ENCODE assay signal across 30 cellular contexts in genomic region chr19:12232961-12233360, GRCh38.
"Had no signal": no experiment of that assay in that cellular context is flagged by ENCODE, and none has a peak within 500 bp of the region (broad histone marks: within the 10 kb centered on the region; RNA-seq: fewer than 3 reads in every experiment).

No MANE protein-coding gene starts in this region.

- H3K27ac ChIP-seq: adrenal gland, body of pancreas, esophagus muscularis mucosa, foreskin keratinocyte, gastrocnemius medialis had no signal

- DNase-seq: activated CD4-positive, alpha-beta memory T cell treated with anti-CD3 and anti-CD28 coated beads, Interleukin-2, amount 10 ng/mL, durations not matched to agents 7 days and 5 days; activated CD4-positive, alpha-beta T cell treated with anti-CD3 and anti-CD28 coated beads for 36 hours; activated CD4-positive, alpha-beta T cell treated with anti-CD3 and anti-CD28 coated beads, Interleukin-2, amount 10 ng/mL, durations not matched to agents 24 days and 14 days; activated CD4-positive, CD25-positive, alpha-beta regulatory T cell; activated CD4-positive, CD25-positive, alpha-beta regulatory T cell treated with anti-CD3 and anti-CD28 coated beads, Interleukin-2, amount 50 U/mL, for 72 hours; activated CD8-positive, alpha-beta memory T cell treated with anti-CD3 and anti-CD28 coated beads, Interleukin-2, amount 50 U/mL, for 48 hours; activated gamma-delta T cell; activated naive CD4-positive, alpha-beta T cell; activated naive CD4-positive, alpha-beta T cell treated with anti-CD3 and anti-CD28 coated beads, Interleukin-2, amount 50 U/mL, for 16 hours; activated naive CD8-positive, alpha-beta T cell treated with anti-CD3 and anti-CD28 coated beads for 36 hours; activated naive CD8-positive, alpha-beta T cell treated with anti-CD3 and anti-CD28 coated beads, Interleukin-2, amount 50 U/mL, for 24 hours; activated T-cell treated with anti-CD3 and anti-CD28 coated beads for 4 hours; activated T-cell treated with anti-CD3 and anti-CD28 coated beads, Interleukin-2, amount 50 U/mL, for 24 hours; activated T-cell treated with anti-CD3 and anti-CD28 coated beads, Interleukin-2, amount 50 U/mL, for 72 hours; adrenal gland; amygdala; aorta; body of pancreas; caudate nucleus; cortex of kidney; dermis blood vessel endothelial cell; effector CD4-positive, alpha-beta T cell; effector memory CD8-positive, alpha-beta T cell; erythroblast; foreskin keratinocyte; gastrocnemius medialis; T-helper 1 cell; T-helper 17 cell; T1000 had no signal

- ATAC-seq: activated CD4-positive, alpha-beta T cell treated with anti-CD3 and anti-CD28 coated beads for 36 hours; activated naive CD8-positive, alpha-beta T cell treated with anti-CD3 and anti-CD28 coated beads, Interleukin-2, amount 50 U/mL, for 24 hours; activated T-cell treated with anti-CD3 and anti-CD28 coated beads, Interleukin-2, amount 50 U/mL, for 72 hours; body of pancreas; effector memory CD8-positive, alpha-beta T cell; foreskin keratinocyte; gastrocnemius medialis; T-helper 17 cell had no signal

- H3K27me3 ChIP-seq: adrenal gland, body of pancreas, esophagus muscularis mucosa, foreskin keratinocyte, gastrocnemius medialis had no signal

- H3K9me3 ChIP-seq: adrenal gland, esophagus muscularis mucosa, gastrocnemius medialis had no signal

- H3K4me1 ChIP-seq: adrenal gland, body of pancreas, esophagus muscularis mucosa, foreskin keratinocyte, gastrocnemius medialis had no signal

- H3K4me3 ChIP-seq: adrenal gland, body of pancreas, esophagus muscularis mucosa, gastrocnemius medialis had no signal

- H3K36me3 ChIP-seq: adrenal gland had no signal
